In genomic region chr4:17027495-17027894, GRCh38 we compare ENCODE assay signal across 1 cellular context.
TF ChIP-seq lines count a peak whose summit lies in the region.

No MANE protein-coding gene starts in this region.

TF ChIP-seq in WTC11, 78 proteins besides CTCF, POLR2A, EP300 and RAD21 (continued from another document):
- TF ChIP-seq, protein P1, sequence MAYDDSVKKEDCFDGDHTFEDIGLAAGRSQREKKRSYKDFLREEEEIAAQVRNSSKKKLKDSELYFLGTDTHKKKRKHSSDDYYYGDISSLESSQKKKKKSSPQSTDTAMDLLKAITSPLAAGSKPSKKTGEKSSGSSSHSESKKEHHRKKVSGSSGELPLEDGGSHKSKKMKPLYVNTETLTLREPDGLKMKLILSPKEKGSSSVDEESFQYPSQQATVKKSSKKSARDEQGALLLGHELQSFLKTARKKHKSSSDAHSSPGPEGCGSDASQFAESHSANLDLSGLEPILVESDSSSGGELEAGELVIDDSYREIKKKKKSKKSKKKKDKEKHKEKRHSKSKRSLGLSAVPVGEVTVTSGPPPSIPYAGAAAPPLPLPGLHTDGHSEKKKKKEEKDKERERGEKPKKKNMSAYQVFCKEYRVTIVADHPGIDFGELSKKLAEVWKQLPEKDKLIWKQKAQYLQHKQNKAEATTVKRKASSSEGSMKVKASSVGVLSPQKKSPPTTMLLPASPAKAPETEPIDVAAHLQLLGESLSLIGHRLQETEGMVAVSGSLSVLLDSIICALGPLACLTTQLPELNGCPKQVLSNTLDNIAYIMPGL (CRISPR knock-in tag; IDR thresholded peaks at IDR 0.05) = no peak
- TF ChIP-seq, protein P2, sequence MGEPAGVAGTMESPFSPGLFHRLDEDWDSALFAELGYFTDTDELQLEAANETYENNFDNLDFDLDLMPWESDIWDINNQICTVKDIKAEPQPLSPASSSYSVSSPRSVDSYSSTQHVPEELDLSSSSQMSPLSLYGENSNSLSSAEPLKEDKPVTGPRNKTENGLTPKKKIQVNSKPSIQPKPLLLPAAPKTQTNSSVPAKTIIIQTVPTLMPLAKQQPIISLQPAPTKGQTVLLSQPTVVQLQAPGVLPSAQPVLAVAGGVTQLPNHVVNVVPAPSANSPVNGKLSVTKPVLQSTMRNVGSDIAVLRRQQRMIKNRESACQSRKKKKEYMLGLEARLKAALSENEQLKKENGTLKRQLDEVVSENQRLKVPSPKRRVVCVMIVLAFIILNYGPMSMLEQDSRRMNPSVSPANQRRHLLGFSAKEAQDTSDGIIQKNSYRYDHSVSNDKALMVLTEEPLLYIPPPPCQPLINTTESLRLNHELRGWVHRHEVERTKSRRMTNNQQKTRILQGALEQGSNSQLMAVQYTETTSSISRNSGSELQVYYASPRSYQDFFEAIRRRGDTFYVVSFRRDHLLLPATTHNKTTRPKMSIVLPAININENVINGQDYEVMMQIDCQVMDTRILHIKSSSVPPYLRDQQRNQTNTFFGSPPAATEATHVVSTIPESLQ (CRISPR knock-in tag; IDR thresholded peaks at IDR 0.05) = no peak
- no peak for TF ChIP-seq ERG (CRISPR knock-in tag; IDR thresholded peaks at IDR 0.05)
- TF ChIP-seq TP53 (CRISPR knock-in tag; IDR thresholded peaks at IDR 0.05) = no peak
- no peak for TF ChIP-seq ZNF219 (CRISPR knock-in tag; IDR thresholded peaks at IDR 0.05; ENCODE audit: borderline replicate concordance)
